8 cellular contexts compared by ENCODE assay signal in genomic region chr6:124795879-124796838, GRCh38.
DNase-seq lines count a peak whose midpoint lies in the region; ATAC-seq, FAIRE-seq and TF ChIP-seq lines count a peak whose summit lies in the region.

No MANE protein-coding gene starts in this region.

- in situ Hi-C loops in K562 (cut with MboI): no loop called here

- no peaks in the 10 kb centered on the region for H3K9me3 ChIP-seq in K562 (replicated peaks; ENCODE audit: control insufficient read depth, insufficient read depth, low read depth, low read length)

- peak; percentile 72 for ATAC-seq in K562
- no peak for ATAC-seq in GM21528 (IDR thresholded peaks at IDR 0.05; ENCODE audit: low FRiP score, unreplicated experiment)
- ATAC-seq in HG03469 (IDR thresholded peaks at IDR 0.05; ENCODE audit: unreplicated experiment): no peak
- ATAC-seq in GM18519 (IDR thresholded peaks at IDR 0.05; ENCODE audit: low FRiP score, unreplicated experiment): no peak
- ATAC-seq in HG02884 (IDR thresholded peaks at IDR 0.05; ENCODE audit: unreplicated experiment): no peak

- no peak overlapping the region for H3K4me2 ChIP-seq in K562 (ENCODE audit: insufficient read depth, low read length)

- no TSS peak for BruUV-seq in K562 (replicated peaks; lab: Mats Ljungman, UMichigan)

- peak; percentile 21 for DNase-seq in NCI-H1694 treated with DMSO at 0.1 percent for 48 hours (lab: John Stamatoyannopoulos, UW)
- DNase-seq in K562 (ENCODE audit: extremely low read depth in 1 of 4, low spot score in 3 of 4): peak; percentile 5 to 32 (median 19)
- DNase-seq in kidney tubule cell (ENCODE audit: low spot score): peak; percentile 16

- H4K20me1 ChIP-seq in K562 (replicated peaks; ENCODE audit: control insufficient read depth, insufficient read depth, low read length): no peaks in the 10 kb centered on the region

- TF ChIP-seq CTCF in GM12875 (IDR thresholded peaks at IDR 0.05; ENCODE audit: borderline replicate concordance, insufficient read depth, low read depth, low read length) (peak; percentile 17; the same call in 1 of the 2 replicates), K562 (IDR thresholded peaks at IDR 0.05 in 2 of 3, conservative IDR thresholded peaks at IDR 0.05 in 1 of 3; ENCODE audit: insufficient read depth in 2 of 3, low read depth in 1 of 3, low read length in 3 of 3) (peak in 2 of 3 experiments; percentile 45 to 49; a peak in 2 of 6 replicates)

- no peaks in the 10 kb centered on the region for H3K36me3 ChIP-seq in K562 (ENCODE audit: control insufficient read depth, insufficient read depth, low read length)

- no peak overlapping the region for H3K27ac ChIP-seq in K562 (ENCODE audit: extremely low read depth, low read depth, low read length)

- no peaks in the 10 kb centered on the region for H3K9me1 ChIP-seq in K562 (ENCODE audit: control insufficient read depth, insufficient read depth, low read length)

- H3K27me3 ChIP-seq in K562 (ENCODE audit: control insufficient read depth in 2 of 2, insufficient read depth in 2 of 2, low read length in 2 of 2): no peaks in the 10 kb centered on the region

- no peak overlapping the region for H3K9ac ChIP-seq in K562 (ENCODE audit: insufficient read depth in 1 of 2, low read depth in 2 of 2, low read length in 2 of 2)

- no peak overlapping the region for H3K4me3 ChIP-seq in GM12875 (ENCODE audit: low read depth, low read length)
- H3K4me3 ChIP-seq in K562: no peak overlapping the region

- no peak for TF ChIP-seq EP300 in K562 (IDR thresholded peaks at IDR 0.05; ENCODE audit: low read length)

- CTCF ChIA-PET in K562 (lab: Yijun Ruan, JAX; ENCODE audit: low intra/inter-chr PET ratio): interaction anchor here (0.6 kb wide), 1 partner anchor 996 kb away, joined by 3 read pairs; no protein-coding TSS in a partner anchor

- peak; percentile 48 to 62 for TF ChIP-seq RAD21 in K562 (CRISPR knock-in tag; conservative IDR thresholded peaks at IDR 0.05 in 1 of 2, IDR thresholded peaks at IDR 0.05 in 1 of 2)

- WGBS in K562 (ENCODE audit: insufficient coverage, low coverage, missing lambda C conversion rate): 0% methylated on average over 5 of the region's 5 CpGs

- POLR2A ChIA-PET in K562 (lab: Yijun Ruan, JAX): no interaction called here

- H2AFZ ChIP-seq in K562 (ENCODE audit: low read depth, low read length): no peak overlapping the region

- H3K4me1 ChIP-seq in K562 (replicated peaks in 1 of 2; ENCODE audit: control insufficient read depth in 2 of 2, insufficient read depth in 2 of 2, low read length in 2 of 2): no peaks in the 10 kb centered on the region

- no peak for FAIRE-seq in K562 (lab: Jason Lieb, UNC)

- intact Hi-C loops in K562 (cut with micrococcal nuclease): no loop called here

- no peak for TF ChIP-seq POLR2A in K562 (conservative IDR thresholded peaks at IDR 0.05)

- no peaks in the 10 kb centered on the region for H3K79me2 ChIP-seq in K562 (ENCODE audit: control insufficient read depth, insufficient read depth, low read length)

TF ChIP-seq in K562, 482 proteins besides CTCF, POLR2A, EP300 and RAD21:
- TF ChIP-seq ZNF449 (CRISPR knock-in tag; IDR thresholded peaks at IDR 0.05) (no peak), ZNF277 (CRISPR knock-in tag; IDR thresholded peaks at IDR 0.05; ENCODE audit: borderline replicate concordance) (no peak), TRIM24 (IDR thresholded peaks at IDR 0.05) (no peak), FOXP1 (CRISPR knock-in tag; IDR thresholded peaks at IDR 0.05) (no peak), MXI1 (IDR thresholded peaks at IDR 0.05; ENCODE audit: low read depth, low read length) (no peak), EGR1 (conservative IDR thresholded peaks at IDR 0.05) (no peak), GTF2A2 (tag; IDR thresholded peaks at IDR 0.05) (no peak)
